Comparison of ENCODE assay signal across 18 cellular contexts in genomic region chr1:162765788-162766187, GRCh38. TPM values are rescaled to one million over a fixed set of nuclear protein-coding genes. Genes with fewer than 3 reads are reported as not detected.
DNase-seq lines count a peak whose midpoint lies in the region; ATAC-seq, FAIRE-seq and TF ChIP-seq lines count a peak whose summit lies in the region.
"Had no signal": no experiment of that assay in that cellular context is flagged by ENCODE, and none has a peak within 500 bp of the region (broad histone marks: within the 10 kb centered on the region; RNA-seq: fewer than 3 reads in every experiment).

No MANE protein-coding gene starts in this region.

- H3K27me3 ChIP-seq in bronchial epithelial cell (ENCODE audit: control insufficient read depth, insufficient read depth, low read length): no peaks in the 10 kb centered on the region

- H3K4me3 ChIP-seq in bronchial epithelial cell (ENCODE audit: low read depth, low read length): no peak overlapping the region
- H3K4me3 ChIP-seq in mucosa of descending colon: no peak overlapping the region
- H3K4me3 ChIP-seq: GM12878 had no signal

- no peaks in the 10 kb centered on the region for H3K4me1 ChIP-seq in mucosa of descending colon (ENCODE audit: low read depth)

- no peak for FAIRE-seq in bronchial epithelial cell (lab: Jason Lieb, UNC)
- FAIRE-seq: A204.1, GM12878, GM18507, H54, HepG2, HTR-8/SVneo had no signal

- no peak for ATAC-seq in mucosa of descending colon
- ATAC-seq: GM12878, HCT116, HepG2 had no signal

- peaks cover 3% of the 10 kb centered on the region for H3K27me3 Mint-ChIP-seq in HFFc6 (ENCODE audit: insufficient read depth)
- H3K27me3 Mint-ChIP-seq in type B pancreatic cell: peaks cover 3% of the 10 kb centered on the region

- no peaks in the 10 kb centered on the region for H3K9me3 ChIP-seq in mucosa of descending colon

- H3K4me1 Mint-ChIP-seq in HFFc6 (ENCODE audit: low read depth): peaks cover 23% of the 10 kb centered on the region
- no peaks in the 10 kb centered on the region for H3K4me1 Mint-ChIP-seq in type B pancreatic cell (ENCODE audit: unreplicated experiment)
- H3K4me1 Mint-ChIP-seq: B cell had no signal

- H3K4me3 Mint-ChIP-seq in HFFc6 (no peak overlapping the region), type B pancreatic cell (no peak overlapping the region)
- H3K4me3 Mint-ChIP-seq: B cell; CD4-positive, alpha-beta T cell had no signal

- intact Hi-C loops in mucosa of descending colon (cut with DNase I, micrococcal nuclease): no loop called here

- TF ChIP-seq CTCF in HFFc6 (IDR thresholded peaks at IDR 0.05): no peak
- TF ChIP-seq CTCF in bronchial epithelial cell (IDR thresholded peaks at IDR 0.05; ENCODE audit: insufficient read depth, low read length, severe bottlenecking): no peak
- no peak for TF ChIP-seq CTCF in mucosa of descending colon (IDR thresholded peaks at IDR 0.05)
- TF ChIP-seq CTCF in type B pancreatic cell (conservative IDR thresholded peaks at IDR 0.05): no peak

- H3K36me3 Mint-ChIP-seq in HFFc6 (ENCODE audit: low read depth) (peaks cover 79% of the 10 kb centered on the region), type B pancreatic cell (peaks cover 12% of the 10 kb centered on the region)

- H3K9me3 Mint-ChIP-seq in HFFc6 (no peaks in the 10 kb centered on the region), type B pancreatic cell (no peaks in the 10 kb centered on the region)
- H3K9me3 Mint-ChIP-seq: CD4-positive, alpha-beta T cell had no signal

- H3K27ac Mint-ChIP-seq in HFFc6: peak overlapping the region; percentile 14; the same call in 1 of the 2 replicates
- no peak overlapping the region for H3K27ac Mint-ChIP-seq in type B pancreatic cell
- H3K27ac Mint-ChIP-seq: B cell; CD4-positive, alpha-beta T cell had no signal

- in situ Hi-C loops in SK-MEL-5 (cut with HindIII; ENCODE audit: low pct_unique_long_range_greater_than_20kb, low sequenced_read_pairs): no loop called here

- no peaks in the 10 kb centered on the region for H3K36me3 ChIP-seq in bronchial epithelial cell (ENCODE audit: control insufficient read depth, insufficient read depth, low read length)
- H3K36me3 ChIP-seq in mucosa of descending colon (ENCODE audit: low read depth): no peaks in the 10 kb centered on the region

- DNase-seq in HFFc6 (no peak), SK-MEL-5 (ENCODE audit: low read depth, low spot score) (peak; percentile 19), bronchial epithelial cell (ENCODE audit: low read depth) (peak; percentile 21), mucosa of descending colon (no peak), type B pancreatic cell (ENCODE audit: extremely low spot score, unreplicated experiment) (no peak)
- no peak for DNase-seq in stimulated activated CD8-positive, alpha-beta memory T cell treated with anti-CD3 and anti-CD28 coated beads, Interleukin-4, amount 100 ng/mL, for 48 hours
- DNase-seq in activated CD4-positive, alpha-beta T cell treated with anti-CD3 and anti-CD28 coated beads, Interleukin-2, amount 50 U/mL, for 4 hours: no peak
- DNase-seq: C1 segment of cervical spinal cord; CD4-positive, alpha-beta T cell; DMS79 had no signal

RNA-seq across cellular contexts. Expression of gene HSD17B7, which starts 24.7 kb away (rescaled TPM):
- total RNA-seq in HFFc6 (2021; fragmentation: NEBNext Ultra II Directional; extraction: Animal tissue kit (Norgen Biotek cat#: 25700)): 1 to 10 TPM; 3.1 to 6.2 (median 4.4) TPM
- total RNA-seq in SK-MEL-5 (2014; rRNA removed; shearing (Covaris generic)): 29.6 and 34.1 TPM in 2 replicates
- polyA plus RNA-seq in SK-MEL-5 (2015; cell fraction: cytosol; rRNA removed): 9.7 and 13.9 TPM in 2 replicates
- polyA plus RNA-seq in SK-MEL-5 (2015; cell fraction: nucleus; rRNA removed): 15.7 and 30.1 TPM in 2 replicates
- total RNA-seq in bronchial epithelial cell: 20.2 and 20.5 TPM in 2 replicates
- total RNA-seq in mucosa of descending colon: 10 to 100 TPM; 20.8 to 22.2 (median 21.3) TPM
- 21.7 and 24.7 TPM in 2 replicates for total RNA-seq in type B pancreatic cell (ENCODE audit: low replicate concordance)

Comparison
In these comparisons a context has a peak if more than half of its experiments do, and no peak if none do; other contexts are left out.
1. DNase-seq: peak in SK-MEL-5 (single experiment) and bronchial epithelial cell (single experiment); none in HFFc6 (single experiment), stimulated activated CD8-positive, alpha-beta memory T cell treated with anti-CD3 and anti-CD28 coated beads, Interleukin-4, amount 100 ng/mL, for 48 hours (single experiment), mucosa of descending colon (0 of 3), activated CD4-positive, alpha-beta T cell treated with anti-CD3 and anti-CD28 coated beads, Interleukin-2, amount 50 U/mL, for 4 hours (0 of 2) and type B pancreatic cell (single experiment).